In the genomic region with DNA sequence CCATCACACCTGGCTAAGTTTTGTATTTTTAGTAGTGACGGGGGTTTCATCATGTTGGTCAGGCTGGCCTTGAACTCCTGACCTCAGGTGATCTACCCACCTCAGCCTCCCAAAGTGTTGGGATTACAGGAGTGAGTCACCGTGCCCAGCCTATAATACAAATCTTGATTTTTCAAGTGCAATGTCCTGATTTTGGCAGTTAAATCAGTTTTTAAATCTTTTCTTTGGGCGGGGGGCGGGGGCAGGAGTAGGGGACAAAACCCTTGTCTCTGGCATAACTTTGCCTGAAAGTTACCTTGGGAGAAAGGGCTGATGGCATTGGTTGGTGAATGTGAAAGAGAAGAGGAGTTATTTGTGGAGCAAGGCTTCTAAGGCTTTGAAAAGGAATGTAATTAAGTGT, we compare ENCODE assay signal across 1 cellular context.
TF ChIP-seq lines count a peak whose summit lies in the region.

No MANE protein-coding gene starts in this region.

TF ChIP-seq in HepG2, 621 proteins besides CTCF, POLR2A, EP300 and RAD21:
- TF ChIP-seq, protein P1, sequence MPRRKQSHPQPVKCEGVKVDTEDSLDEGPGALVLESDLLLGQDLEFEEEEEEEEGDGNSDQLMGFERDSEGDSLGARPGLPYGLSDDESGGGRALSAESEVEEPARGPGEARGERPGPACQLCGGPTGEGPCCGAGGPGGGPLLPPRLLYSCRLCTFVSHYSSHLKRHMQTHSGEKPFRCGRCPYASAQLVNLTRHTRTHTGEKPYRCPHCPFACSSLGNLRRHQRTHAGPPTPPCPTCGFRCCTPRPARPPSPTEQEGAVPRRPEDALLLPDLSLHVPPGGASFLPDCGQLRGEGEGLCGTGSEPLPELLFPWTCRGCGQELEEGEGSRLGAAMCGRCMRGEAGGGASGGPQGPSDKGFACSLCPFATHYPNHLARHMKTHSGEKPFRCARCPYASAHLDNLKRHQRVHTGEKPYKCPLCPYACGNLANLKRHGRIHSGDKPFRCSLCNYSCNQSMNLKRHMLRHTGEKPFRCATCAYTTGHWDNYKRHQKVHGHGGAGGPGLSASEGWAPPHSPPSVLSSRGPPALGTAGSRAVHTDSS (CRISPR knock-in tag; conservative IDR thresholded peaks at IDR 0.05), result no peak
- TF ChIP-seq ZNF660 (CRISPR knock-in tag; IDR thresholded peaks at IDR 0.05; ENCODE audit: borderline replicate concordance, low read depth) (no peak), SP5 (CRISPR knock-in tag; IDR thresholded peaks at IDR 0.05; ENCODE audit: borderline replicate concordance, low read depth) (no peak), NR2F1 (CRISPR knock-in tag; IDR thresholded peaks at IDR 0.05) (peak in 1 of 2 experiments; percentile 17; a peak in 1 of 4 replicates), ZNF431 (CRISPR knock-in tag; IDR thresholded peaks at IDR 0.05; ENCODE audit: borderline replicate concordance, low read depth) (no peak), KLF15 (CRISPR knock-in tag; IDR thresholded peaks at IDR 0.05; ENCODE audit: borderline replicate concordance) (no peak), PAWR (CRISPR knock-in tag; IDR thresholded peaks at IDR 0.05; ENCODE audit: borderline replicate concordance) (no peak), FOSL2 (CRISPR knock-in tag; IDR thresholded peaks at IDR 0.05) (peak; percentile 55), ZNF780A (CRISPR knock-in tag; IDR thresholded peaks at IDR 0.05) (no peak), RARA (CRISPR knock-in tag; IDR thresholded peaks at IDR 0.05) (peak; percentile 48; the same call in 1 of the 2 replicates), NR2F6 (IDR thresholded peaks at IDR 0.05) (no peak), NR2F6 (CRISPR knock-in tag; IDR thresholded peaks at IDR 0.05) (0 out of 2 replicates have a peak, but pooled peaks have one; percentile 8), ZNF790 (CRISPR knock-in tag; IDR thresholded peaks at IDR 0.05; ENCODE audit: borderline replicate concordance) (no peak)
- TF ChIP-seq, protein P2, sequence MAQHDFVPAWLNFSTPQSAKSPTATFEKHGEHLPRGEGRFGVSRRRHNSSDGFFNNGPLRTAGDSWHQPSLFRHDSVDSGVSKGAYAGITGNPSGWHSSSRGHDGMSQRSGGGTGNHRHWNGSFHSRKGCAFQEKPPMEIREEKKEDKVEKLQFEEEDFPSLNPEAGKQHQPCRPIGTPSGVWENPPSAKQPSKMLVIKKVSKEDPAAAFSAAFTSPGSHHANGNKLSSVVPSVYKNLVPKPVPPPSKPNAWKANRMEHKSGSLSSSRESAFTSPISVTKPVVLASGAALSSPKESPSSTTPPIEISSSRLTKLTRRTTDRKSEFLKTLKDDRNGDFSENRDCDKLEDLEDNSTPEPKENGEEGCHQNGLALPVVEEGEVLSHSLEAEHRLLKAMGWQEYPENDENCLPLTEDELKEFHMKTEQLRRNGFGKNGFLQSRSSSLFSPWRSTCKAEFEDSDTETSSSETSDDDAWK (CRISPR knock-in tag; IDR thresholded peaks at IDR 0.05), result no peak
- TF ChIP-seq, protein P3, sequence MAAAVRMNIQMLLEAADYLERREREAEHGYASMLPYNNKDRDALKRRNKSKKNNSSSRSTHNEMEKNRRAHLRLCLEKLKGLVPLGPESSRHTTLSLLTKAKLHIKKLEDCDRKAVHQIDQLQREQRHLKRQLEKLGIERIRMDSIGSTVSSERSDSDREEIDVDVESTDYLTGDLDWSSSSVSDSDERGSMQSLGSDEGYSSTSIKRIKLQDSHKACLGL (CRISPR knock-in tag; IDR thresholded peaks at IDR 0.05), result no peak
- TF ChIP-seq, protein P4, sequence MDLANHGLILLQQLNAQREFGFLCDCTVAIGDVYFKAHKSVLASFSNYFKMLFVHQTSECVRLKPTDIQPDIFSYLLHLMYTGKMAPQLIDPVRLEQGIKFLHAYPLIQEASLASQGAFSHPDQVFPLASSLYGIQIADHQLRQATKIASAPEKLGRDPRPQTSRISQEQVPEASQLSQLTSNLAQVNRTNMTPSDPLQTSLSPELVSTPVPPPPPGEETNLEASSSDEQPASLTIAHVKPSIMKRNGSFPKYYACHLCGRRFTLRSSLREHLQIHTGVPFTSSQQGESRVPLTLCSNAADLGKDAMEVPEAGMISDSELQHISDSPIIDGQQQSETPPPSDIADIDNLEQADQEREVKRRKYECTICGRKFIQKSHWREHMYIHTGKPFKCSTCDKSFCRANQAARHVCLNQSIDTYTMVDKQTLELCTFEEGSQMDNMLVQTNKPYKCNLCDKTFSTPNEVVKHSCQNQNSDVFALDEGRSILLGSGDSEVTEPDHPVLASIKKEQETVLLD (CRISPR knock-in tag; IDR thresholded peaks at IDR 0.05; ENCODE audit: low read depth), result no peak
- TF ChIP-seq, protein P5, sequence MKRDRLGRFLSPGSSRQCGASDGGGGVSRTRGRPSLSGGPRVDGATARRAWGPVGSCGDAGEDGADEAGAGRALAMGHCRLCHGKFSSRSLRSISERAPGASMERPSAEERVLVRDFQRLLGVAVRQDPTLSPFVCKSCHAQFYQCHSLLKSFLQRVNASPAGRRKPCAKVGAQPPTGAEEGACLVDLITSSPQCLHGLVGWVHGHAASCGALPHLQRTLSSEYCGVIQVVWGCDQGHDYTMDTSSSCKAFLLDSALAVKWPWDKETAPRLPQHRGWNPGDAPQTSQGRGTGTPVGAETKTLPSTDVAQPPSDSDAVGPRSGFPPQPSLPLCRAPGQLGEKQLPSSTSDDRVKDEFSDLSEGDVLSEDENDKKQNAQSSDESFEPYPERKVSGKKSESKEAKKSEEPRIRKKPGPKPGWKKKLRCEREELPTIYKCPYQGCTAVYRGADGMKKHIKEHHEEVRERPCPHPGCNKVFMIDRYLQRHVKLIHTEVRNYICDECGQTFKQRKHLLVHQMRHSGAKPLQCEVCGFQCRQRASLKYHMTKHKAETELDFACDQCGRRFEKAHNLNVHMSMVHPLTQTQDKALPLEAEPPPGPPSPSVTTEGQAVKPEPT (CRISPR knock-in tag; IDR thresholded peaks at IDR 0.05; ENCODE audit: low read depth), result no peak
- TF ChIP-seq, protein P6, sequence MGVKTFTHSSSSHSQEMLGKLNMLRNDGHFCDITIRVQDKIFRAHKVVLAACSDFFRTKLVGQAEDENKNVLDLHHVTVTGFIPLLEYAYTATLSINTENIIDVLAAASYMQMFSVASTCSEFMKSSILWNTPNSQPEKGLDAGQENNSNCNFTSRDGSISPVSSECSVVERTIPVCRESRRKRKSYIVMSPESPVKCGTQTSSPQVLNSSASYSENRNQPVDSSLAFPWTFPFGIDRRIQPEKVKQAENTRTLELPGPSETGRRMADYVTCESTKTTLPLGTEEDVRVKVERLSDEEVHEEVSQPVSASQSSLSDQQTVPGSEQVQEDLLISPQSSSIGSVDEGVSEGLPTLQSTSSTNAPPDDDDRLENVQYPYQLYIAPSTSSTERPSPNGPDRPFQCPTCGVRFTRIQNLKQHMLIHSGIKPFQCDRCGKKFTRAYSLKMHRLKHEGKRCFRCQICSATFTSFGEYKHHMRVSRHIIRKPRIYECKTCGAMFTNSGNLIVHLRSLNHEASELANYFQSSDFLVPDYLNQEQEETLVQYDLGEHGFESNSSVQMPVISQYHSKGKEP (CRISPR knock-in tag; IDR thresholded peaks at IDR 0.05), result no peak
- TF ChIP-seq, protein P7, sequence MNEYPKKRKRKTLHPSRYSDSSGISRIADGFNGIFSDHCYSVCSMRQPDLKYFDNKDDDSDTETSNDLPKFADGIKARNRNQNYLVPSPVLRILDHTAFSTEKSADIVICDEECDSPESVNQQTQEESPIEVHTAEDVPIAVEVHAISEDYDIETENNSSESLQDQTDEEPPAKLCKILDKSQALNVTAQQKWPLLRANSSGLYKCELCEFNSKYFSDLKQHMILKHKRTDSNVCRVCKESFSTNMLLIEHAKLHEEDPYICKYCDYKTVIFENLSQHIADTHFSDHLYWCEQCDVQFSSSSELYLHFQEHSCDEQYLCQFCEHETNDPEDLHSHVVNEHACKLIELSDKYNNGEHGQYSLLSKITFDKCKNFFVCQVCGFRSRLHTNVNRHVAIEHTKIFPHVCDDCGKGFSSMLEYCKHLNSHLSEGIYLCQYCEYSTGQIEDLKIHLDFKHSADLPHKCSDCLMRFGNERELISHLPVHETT (CRISPR knock-in tag; conservative IDR thresholded peaks at IDR 0.05), result no peak
- TF ChIP-seq, protein P8, sequence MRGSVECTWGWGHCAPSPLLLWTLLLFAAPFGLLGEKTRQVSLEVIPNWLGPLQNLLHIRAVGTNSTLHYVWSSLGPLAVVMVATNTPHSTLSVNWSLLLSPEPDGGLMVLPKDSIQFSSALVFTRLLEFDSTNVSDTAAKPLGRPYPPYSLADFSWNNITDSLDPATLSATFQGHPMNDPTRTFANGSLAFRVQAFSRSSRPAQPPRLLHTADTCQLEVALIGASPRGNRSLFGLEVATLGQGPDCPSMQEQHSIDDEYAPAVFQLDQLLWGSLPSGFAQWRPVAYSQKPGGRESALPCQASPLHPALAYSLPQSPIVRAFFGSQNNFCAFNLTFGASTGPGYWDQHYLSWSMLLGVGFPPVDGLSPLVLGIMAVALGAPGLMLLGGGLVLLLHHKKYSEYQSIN (CRISPR knock-in tag; IDR thresholded peaks at IDR 0.05; ENCODE audit: borderline replicate concordance), result no peak
